In genomic region chr12:1836241-1836803, GRCh38 we compare ENCODE assay signal across 1 cellular context.
TF ChIP-seq lines count a peak whose summit lies in the region.

No MANE protein-coding gene starts in this region.

TF ChIP-seq in SK-N-SH, 30 proteins besides CTCF, POLR2A, EP300 and RAD21 (continued from another document):
- TF ChIP-seq USF2 (IDR thresholded peaks at IDR 0.05; ENCODE audit: borderline replicate concordance, low read depth, low read length) (no peak), MAX (IDR thresholded peaks at IDR 0.05; ENCODE audit: low read depth) (no peak), SMC3 (IDR thresholded peaks at IDR 0.05; ENCODE audit: low read depth, low read length) (no peak), POLR2AphosphoS5 (IDR thresholded peaks at IDR 0.05; ENCODE audit: low read depth, low read length) (no peak), FOSL2 (IDR thresholded peaks at IDR 0.05; ENCODE audit: borderline replicate concordance, low read depth) (no peak), ELF1 (IDR thresholded peaks at IDR 0.05) (no peak), RCOR1 (IDR thresholded peaks at IDR 0.05; ENCODE audit: low read length) (no peak), GATA2 (CRISPR knock-in tag; IDR thresholded peaks at IDR 0.05) (no peak), TCF12 (IDR thresholded peaks at IDR 0.05) (no peak)
